ENCODE assay signal across 8 cellular contexts in the genomic region with DNA sequence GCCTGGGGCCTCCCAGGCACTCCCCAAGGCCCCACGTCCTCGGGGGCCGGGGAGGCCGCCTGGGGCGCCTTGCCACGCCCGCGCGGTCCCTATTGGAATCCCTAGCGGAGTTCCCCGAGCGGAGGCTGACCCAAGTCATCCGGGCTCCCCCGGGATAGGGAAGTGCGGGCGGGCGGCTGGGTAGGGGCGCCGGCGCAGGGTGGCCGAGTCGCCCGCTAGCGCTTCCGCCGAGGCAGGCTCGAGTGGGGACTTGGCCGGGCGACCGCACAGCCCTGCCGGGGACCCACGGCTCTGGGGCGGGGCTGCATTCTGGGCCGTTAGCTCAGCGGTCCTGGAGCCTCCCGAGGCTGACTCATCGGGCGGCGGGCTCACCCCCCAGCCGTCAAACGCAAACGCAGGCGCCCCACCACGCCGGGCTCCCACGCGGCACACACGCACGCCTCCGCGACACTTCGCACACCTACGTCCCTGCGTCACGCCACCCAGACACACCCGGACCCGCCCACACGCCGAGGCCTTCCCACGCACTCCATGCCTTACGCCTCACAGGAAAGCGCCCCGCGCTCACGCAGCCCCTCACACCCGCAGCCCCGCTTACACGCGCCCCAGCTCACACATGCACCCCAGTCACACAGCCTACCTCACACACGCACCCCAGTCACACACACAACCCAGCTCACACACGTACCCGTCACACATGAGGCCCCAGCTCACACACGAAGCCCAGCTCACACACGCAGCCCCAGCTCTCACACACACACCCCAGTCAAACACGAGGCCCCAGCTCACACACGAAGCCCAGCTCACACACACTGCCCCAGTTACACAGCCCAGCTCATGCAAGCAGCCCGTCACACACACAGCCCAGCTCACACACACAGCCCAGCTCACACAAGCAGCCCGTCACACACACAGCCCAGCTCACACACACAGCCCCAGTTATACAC. TPM values are rescaled to one million over a fixed set of nuclear protein-coding genes. Genes with fewer than 3 reads are reported as not detected.
A peak's percentile ranks its signal among the peaks of the same experiment; 100 is the strongest.
DNase-seq lines count a peak whose midpoint lies in the region; ATAC-seq and TF ChIP-seq lines count a peak whose summit lies in the region.

No MANE protein-coding gene starts in this region.

- CTCF ChIA-PET in Panc1 (lab: Charles Lee), result interaction anchor here (0.8 to 2.2 kb wide), 5 partner anchors 13 to 51 kb away, joined by 6 to 14 read pairs (median 10); no protein-coding TSS in a partner anchor

- intact Hi-C loops in Panc1 (cut with micrococcal nuclease; ENCODE audit: unreplicated experiment), result no loop called here

- peaks cover 71% of the 10 kb centered on the region for H3K4me1 Mint-ChIP-seq in nephron progenitor cell
- peaks cover 34% of the 10 kb centered on the region for H3K4me1 Mint-ChIP-seq in stimulated activated naive CD8-positive, alpha-beta T cell treated with anti-CD3 and anti-CD28 coated beads, Interleukin-15, amount 100 ng/mL, for 72 hours

- DNase-seq in GM03348 (ENCODE audit: low spot score) (peak; percentile 90), Panc1 (ENCODE audit: low read depth, low spot score) (no peak), fibroblast of villous mesenchyme (ENCODE audit: low read depth) (peak; percentile 90), nephron progenitor cell (peak; percentile 45), iPS-NIHi7 (ENCODE audit: extremely low spot score) (no peak)
- peak; percentile 79 for DNase-seq in activated T-helper 9 cell treated with anti-CD3 and anti-CD28 coated beads, Interleukin-2, amount 50 U/mL, for 16 hours (ENCODE audit: low read depth)
- DNase-seq in stimulated activated naive CD8-positive, alpha-beta T cell treated with anti-CD3 and anti-CD28 coated beads, Interleukin-15, amount 100 ng/mL, for 72 hours, result peak; percentile 62 to 72

- no TSS peak for BruUV-seq in Panc1 (replicated peaks; lab: Mats Ljungman, UMichigan)

- H3K36me3 ChIP-seq in Panc1 (ENCODE audit: control insufficient read depth, insufficient read depth, low read length), result no peaks in the 10 kb centered on the region

- H3K4me1 ChIP-seq in Panc1 (ENCODE audit: control insufficient read depth, insufficient read depth, low read length), result peaks cover 10% of the 10 kb centered on the region; the same call in 1 of the 2 replicates

- in situ Hi-C loops in Panc1 (cut with HindIII; ENCODE audit: low pct_unique_long_range_greater_than_20kb, low sequenced_read_pairs), result no loop called here

- H3K9me3 Mint-ChIP-seq in nephron progenitor cell, result no peaks in the 10 kb centered on the region
- H3K9me3 Mint-ChIP-seq in stimulated activated naive CD8-positive, alpha-beta T cell treated with anti-CD3 and anti-CD28 coated beads, Interleukin-15, amount 100 ng/mL, for 72 hours, result no peaks in the 10 kb centered on the region

- H3K4me3 Mint-ChIP-seq in nephron progenitor cell, result peak overlapping the region; percentile 79
- peak overlapping the region; percentile 80 to 81 for H3K4me3 Mint-ChIP-seq in stimulated activated naive CD8-positive, alpha-beta T cell treated with anti-CD3 and anti-CD28 coated beads, Interleukin-15, amount 100 ng/mL, for 72 hours

- peak; percentile 65 for ATAC-seq in Panc1
- peak; percentile 64 for ATAC-seq in stimulated activated naive CD8-positive, alpha-beta T cell treated with anti-CD3 and anti-CD28 coated beads, Interleukin-15, amount 100 ng/mL, for 72 hours
- ATAC-seq in GM19397 (IDR thresholded peaks at IDR 0.05; ENCODE audit: unreplicated experiment), result no peak

- no peaks in the 10 kb centered on the region for H3K9me3 ChIP-seq in Panc1 (ENCODE audit: control insufficient read depth, insufficient read depth, low read depth, low read length)

- no peak overlapping the region for H3K27ac Mint-ChIP-seq in nephron progenitor cell
- peak overlapping the region; percentile 55 to 88 for H3K27ac Mint-ChIP-seq in stimulated activated naive CD8-positive, alpha-beta T cell treated with anti-CD3 and anti-CD28 coated beads, Interleukin-15, amount 100 ng/mL, for 72 hours

- H3K27me3 ChIP-seq in Panc1 (ENCODE audit: control insufficient read depth, insufficient read depth, low read length), result no peaks in the 10 kb centered on the region

- POLR2A ChIA-PET in Panc1 (lab: Charles Lee), result no interaction called here

- H3K27ac ChIP-seq in Panc1 (ENCODE audit: low read length), result peak overlapping the region; percentile 80

- H3K36me3 Mint-ChIP-seq in nephron progenitor cell (ENCODE audit: low read depth), result no peaks in the 10 kb centered on the region

- H3K27me3 Mint-ChIP-seq in nephron progenitor cell (ENCODE audit: low read depth, poor library complexity), result peaks cover 59% of the 10 kb centered on the region
- peaks cover 25% of the 10 kb centered on the region for H3K27me3 Mint-ChIP-seq in stimulated activated naive CD8-positive, alpha-beta T cell treated with anti-CD3 and anti-CD28 coated beads, Interleukin-15, amount 100 ng/mL, for 72 hours

- H3K4me3 ChIP-seq in Panc1 (ENCODE audit: low read depth in 2 of 2, low read length in 2 of 2), result peak overlapping the region; percentile 69 to 83
- peak overlapping the region; percentile 89 for H3K4me3 ChIP-seq in fibroblast of villous mesenchyme (ENCODE audit: low read depth, low read length)

- no peak for TF ChIP-seq CTCF in Panc1 (IDR thresholded peaks at IDR 0.05)
- TF ChIP-seq CTCF in fibroblast of villous mesenchyme (IDR thresholded peaks at IDR 0.05; ENCODE audit: insufficient read depth, low read depth, low read length), result no peak
- TF ChIP-seq CTCF in nephron progenitor cell (IDR thresholded peaks at IDR 0.05), result no peak

RNA-seq across cellular contexts. Expression of gene PHLDB1, which starts 1.1 kb away (rescaled TPM):
- 97.7 TPM for total RNA-seq in Panc1 (2021; ENCODE audit: unreplicated experiment)
- polyA plus RNA-seq in Panc1 (2012; ENCODE audit: insufficient read length), result 93.5 TPM
- 129 and 132 TPM in 2 replicates for total RNA-seq in fibroblast of villous mesenchyme

RNA-seq across cellular contexts. Expression of gene ARCN1, which starts 36.3 kb away (rescaled TPM):
- total RNA-seq in Panc1 (2021; ENCODE audit: unreplicated experiment) (197 TPM), fibroblast of villous mesenchyme (180 and 248 TPM in 2 replicates)
- 133 TPM for polyA plus RNA-seq in Panc1 (2012; ENCODE audit: insufficient read length)

RNA-seq across cellular contexts. Expression of gene IFT46, which starts 42.8 kb away (rescaled TPM):
- total RNA-seq in Panc1 (2021; ENCODE audit: unreplicated experiment) (2.5 TPM), fibroblast of villous mesenchyme (22.9 and 27.2 TPM in 2 replicates)
- polyA plus RNA-seq in Panc1 (2012; ENCODE audit: insufficient read length), result 4.1 TPM

Comparison
In these comparisons a context has a peak if more than half of its experiments do, and no peak if none do; other contexts are left out.
1. DNase-seq: peak in GM03348 (single experiment), activated T-helper 9 cell treated with anti-CD3 and anti-CD28 coated beads, Interleukin-2, amount 50 U/mL, for 16 hours (single experiment), fibroblast of villous mesenchyme (single experiment), nephron progenitor cell (single experiment) and stimulated activated naive CD8-positive, alpha-beta T cell treated with anti-CD3 and anti-CD28 coated beads, Interleukin-15, amount 100 ng/mL, for 72 hours (2 of 2); none in Panc1 (single experiment) and iPS-NIHi7 (single experiment).